ENCODE assay signal across 8 cellular contexts in genomic region chr16:10385725-10386516, GRCh38. TPM values are rescaled to one million over a fixed set of nuclear protein-coding genes. Genes with fewer than 3 reads are reported as not detected.
DNase-seq lines count a peak whose midpoint lies in the region; ATAC-seq, FAIRE-seq and TF ChIP-seq lines count a peak whose summit lies in the region.

TSS of gene ATF7IP2 (plus strand) at chr16:10386061. CDS start at chr16:10430621, 44,560 bp downstream.

- TF ChIP-seq EP300 in Ishikawa (IDR thresholded peaks at IDR 0.05; ENCODE audit: borderline replicate concordance), result no peak

- no peaks in the 10 kb centered on the region for H3K27me3 Mint-ChIP-seq in Calu3 (ENCODE audit: unreplicated experiment)

- H3K36me3 ChIP-seq in kidney epithelial cell (ENCODE audit: control insufficient read depth, insufficient read depth, low read length), result no peaks in the 10 kb centered on the region

- peak within 1 kb of the TSS; percentile 91 for H3K27ac Mint-ChIP-seq in Calu3 (ENCODE audit: unreplicated experiment)

- H3K9me3 Mint-ChIP-seq in Calu3 (ENCODE audit: low read depth, unreplicated experiment), result no peaks in the 10 kb centered on the region

- peak; percentile 93 for ATAC-seq in GM21528 (IDR thresholded peaks at IDR 0.05; ENCODE audit: low FRiP score, unreplicated experiment)

- TF ChIP-seq RAD21 in Ishikawa (IDR thresholded peaks at IDR 0.05; ENCODE audit: low read depth), result no peak

- no peak for FAIRE-seq in RCC 7860 (lab: Jason Lieb, UNC)

- CTCF ChIA-PET in Calu3 (lab: Charles Lee), result interaction anchor here (0.5 to 0.7 kb wide), 2 partner anchors 41 to 71 kb away, joined by 3 to 4 read pairs; no protein-coding TSS in a partner anchor

- H3K27me3 ChIP-seq in kidney epithelial cell (ENCODE audit: control insufficient read depth, insufficient read depth, low read length), result no peaks in the 10 kb centered on the region

- intact Hi-C loops in Calu3 (cut with micrococcal nuclease; ENCODE audit: unreplicated experiment), result loop anchor here (5.0 kb wide), 1 partner anchor 59 kb away; no protein-coding TSS in a partner anchor

- H3K4me3 ChIP-seq in kidney epithelial cell (ENCODE audit: low read depth, low read length), result peak within 1 kb of the TSS; percentile 58

- no peak for TF ChIP-seq CTCF in Calu3 (IDR thresholded peaks at IDR 0.05; ENCODE audit: unreplicated experiment)
- TF ChIP-seq CTCF in kidney epithelial cell (IDR thresholded peaks at IDR 0.05; ENCODE audit: insufficient read depth, low read length, poor library complexity, severe bottlenecking), result no peak

- DNase-seq in Calu3, result peak; percentile 97
- peak; percentile 87 for DNase-seq in activated CD4-positive, CD25-positive, alpha-beta regulatory T cell treated with anti-CD3 and anti-CD28 coated beads, Interleukin-2, amount 50 U/mL, for 72 hours
- peak; percentile 88 for DNase-seq in cerebellar cortex (ENCODE audit: low spot score)
- peak; percentile 74 for DNase-seq in kidney epithelial cell (ENCODE audit: low read depth)
- DNase-seq in stimulated activated CD4-positive, alpha-beta T cell treated with anti-CD3 and anti-CD28 coated beads, Interleukin-15, amount 100 ng/mL, for 24 hours, result peak; percentile 96
- DNase-seq in RCC 7860 (ENCODE audit: low spot score), result no peak

- peaks cover 10% of the 10 kb centered on the region for H3K4me1 Mint-ChIP-seq in Calu3 (ENCODE audit: low read depth, unreplicated experiment)

- peak within 1 kb of the TSS; percentile 97 for H3K4me3 Mint-ChIP-seq in Calu3 (ENCODE audit: low read depth, unreplicated experiment)

- BruUV-seq in Calu3 (replicated peaks; lab: Mats Ljungman, UMichigan), result no TSS peak

- peaks cover 34% of the 10 kb centered on the region for H3K36me3 Mint-ChIP-seq in Calu3 (ENCODE audit: insufficient read depth, unreplicated experiment)

TF ChIP-seq in Ishikawa, 13 proteins besides CTCF, POLR2A, EP300 and RAD21:
- TF ChIP-seq CEBPB (IDR thresholded peaks at IDR 0.05), result no peak
- no peak for TF ChIP-seq CREB1 (IDR thresholded peaks at IDR 0.05; ENCODE audit: low read depth)
- peak; percentile 59; the same call in 1 of the 2 replicates for TF ChIP-seq TCF12 (IDR thresholded peaks at IDR 0.05; ENCODE audit: low read depth)
- 0 out of 2 replicates have a peak, but pooled peaks have one; percentile 31 for TF ChIP-seq ZBTB7A (IDR thresholded peaks at IDR 0.05; ENCODE audit: low read depth)
- peak; percentile 59; the same call in 1 of the 2 replicates for TF ChIP-seq MAX (IDR thresholded peaks at IDR 0.05)
- TF ChIP-seq REST (IDR thresholded peaks at IDR 0.05; ENCODE audit: low read depth), result no peak

RNA-seq across cellular contexts. Expression of gene ATF7IP2, which starts in this region (rescaled TPM):
- total RNA-seq in Calu3 (2022) (23.9 and 29.7 TPM in 2 replicates), kidney epithelial cell (4.6 and 6.5 TPM in 2 replicates)
